15 cellular contexts compared by ENCODE assay signal in the genomic region with DNA sequence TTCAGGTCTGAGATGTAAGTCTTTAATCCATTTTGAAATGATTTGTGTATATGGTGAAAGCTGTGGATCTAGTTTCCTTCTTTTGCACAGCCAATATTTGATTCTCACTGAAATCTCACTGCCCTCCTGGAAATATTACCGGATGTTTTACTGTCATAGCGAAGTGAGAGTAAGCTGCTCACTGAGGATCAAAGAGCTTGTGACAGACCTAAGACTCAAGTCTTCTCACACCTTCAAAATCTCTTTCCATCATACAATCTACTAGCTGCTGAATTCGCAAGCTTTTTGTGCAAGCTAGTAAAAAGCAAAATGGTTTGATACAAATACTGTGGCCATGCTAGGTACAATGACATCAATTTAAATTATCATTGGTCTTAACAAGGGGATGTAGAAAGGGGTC.
"Had no signal": no experiment of that assay in that cellular context is flagged by ENCODE, and none has a peak within 500 bp of the region (broad histone marks: within the 10 kb centered on the region; RNA-seq: fewer than 3 reads in every experiment).

No MANE protein-coding gene starts in this region.

- H3K4me3 ChIP-seq: lung, tibial nerve had no signal

- H3K36me3 Mint-ChIP-seq: activated naive CD8-positive, alpha-beta T cell treated with anti-CD3 and anti-CD28 coated beads, Interleukin-2, amount 10 ng/mL, durations not matched to agents 7 days and 5 days; brain had no signal

- H3K9me3 Mint-ChIP-seq: activated naive CD8-positive, alpha-beta T cell treated with anti-CD3 and anti-CD28 coated beads, Interleukin-2, amount 10 ng/mL, durations not matched to agents 7 days and 5 days; dendritic cell treated with granulocyte-macrophage colony-stimulating factor and Interleukin-4, amounts not matched to agents 40 ng/mL and 50 ng/mL, for 4 days had no signal

- ATAC-seq: activated CD4-positive, CD25-positive, alpha-beta regulatory T cell treated with anti-CD3 and anti-CD28 coated beads, Interleukin-2, amount 50 U/mL, for 24 hours had no signal

- H3K4me3 Mint-ChIP-seq: activated naive CD8-positive, alpha-beta T cell treated with anti-CD3 and anti-CD28 coated beads, Interleukin-2, amount 10 ng/mL, durations not matched to agents 7 days and 5 days; brain; dendritic cell treated with granulocyte-macrophage colony-stimulating factor and Interleukin-4, amounts not matched to agents 40 ng/mL and 50 ng/mL, for 4 days had no signal

- H3K27me3 Mint-ChIP-seq: dendritic cell treated with granulocyte-macrophage colony-stimulating factor and Interleukin-4, amounts not matched to agents 40 ng/mL and 50 ng/mL, for 4 days had no signal

- H3K27ac Mint-ChIP-seq: activated naive CD8-positive, alpha-beta T cell treated with anti-CD3 and anti-CD28 coated beads, Interleukin-2, amount 10 ng/mL, durations not matched to agents 7 days and 5 days; brain; dendritic cell treated with granulocyte-macrophage colony-stimulating factor and Interleukin-4, amounts not matched to agents 40 ng/mL and 50 ng/mL, for 4 days had no signal

- H3K9me3 ChIP-seq: tibial nerve had no signal

- H3K27ac ChIP-seq: parathyroid adenoma had no signal

- H2AFZ ChIP-seq: parathyroid adenoma had no signal

- H3K27me3 ChIP-seq: tibial nerve had no signal

- DNase-seq: activated CD4-positive, alpha-beta T cell treated with anti-CD3 and anti-CD28 coated beads, Interleukin-2, amount 50 U/mL, for 1 hour; activated naive CD4-positive, alpha-beta T cell; activated naive CD8-positive, alpha-beta T cell treated with anti-CD3 and anti-CD28 coated beads, Interleukin-2, amount 10 ng/mL, durations not matched to agents 7 days and 5 days; activated T-cell treated with anti-CD3 and anti-CD28 coated beads for 4 hours; cerebellar nuclear complex; effector memory CD4-positive, alpha-beta T cell; foreskin melanocyte; stimulated activated CD4-positive, alpha-beta T cell treated with anti-CD3 and anti-CD28 coated beads, Interleukin-12 subunit alpha, Interleukin-12 subunit beta, amount 100 ng/mL, for 4 hours; stimulated activated CD4-positive, alpha-beta T cell treated with anti-CD3 and anti-CD28 coated beads, Interleukin-2, amount 100 ng/mL, for 24 hours had no signal

- H3K9ac ChIP-seq: parathyroid adenoma had no signal
